In genomic region chr22:31852691-31853370, GRCh38 we compare ENCODE assay signal across 29 cellular contexts.
DNase-seq lines count a peak whose midpoint lies in the region; ATAC-seq and TF ChIP-seq lines count a peak whose summit lies in the region.
"Had no signal": no experiment of that assay in that cellular context is flagged by ENCODE, and none has a peak within 500 bp of the region (broad histone marks: within the 10 kb centered on the region; RNA-seq: fewer than 3 reads in every experiment).

No MANE protein-coding gene starts in this region.

- peaks cover 15% of the 10 kb centered on the region for H3K36me3 Mint-ChIP-seq in glutamatergic neuron (ENCODE audit: unreplicated experiment)
- peaks cover 30% of the 10 kb centered on the region for H3K36me3 Mint-ChIP-seq in activated CD8-positive, alpha-beta T cell treated with anti-CD3 and anti-CD28 coated beads, Interleukin-2, amount 10 ng/mL, durations not matched to agents 7 days and 5 days (ENCODE audit: low read depth)
- peaks cover 20% of the 10 kb centered on the region for H3K36me3 Mint-ChIP-seq in activated T-helper 2 cell treated with anti-CD3 and anti-CD28 coated beads, Interferon-gamma antibody, Interleukin-2, Interleukin-4, amounts not matched to agents 10 μg/mL and 5 μg/mL and 100 μg/mL, durations not matched to agents 14 hours and 24 hours and 36 hours (ENCODE audit: low read depth)

- no peak for TF ChIP-seq CTCF in glutamatergic neuron (IDR thresholded peaks at IDR 0.05; ENCODE audit: partially characterized antibody, unreplicated experiment)

- H3K4me1 Mint-ChIP-seq in glutamatergic neuron (ENCODE audit: low read depth, unreplicated experiment): peaks cover 21% of the 10 kb centered on the region
- no peaks in the 10 kb centered on the region for H3K4me1 Mint-ChIP-seq in activated CD8-positive, alpha-beta T cell treated with anti-CD3 and anti-CD28 coated beads, Interleukin-2, amount 10 ng/mL, durations not matched to agents 7 days and 5 days (ENCODE audit: low read depth)
- H3K4me1 Mint-ChIP-seq in activated T-helper 2 cell treated with anti-CD3 and anti-CD28 coated beads, Interferon-gamma antibody, Interleukin-2, Interleukin-4, amounts not matched to agents 10 μg/mL and 5 μg/mL and 100 μg/mL, durations not matched to agents 14 hours and 24 hours and 36 hours (ENCODE audit: low read depth): no peaks in the 10 kb centered on the region
- H3K4me1 Mint-ChIP-seq: activated CD4-positive, alpha-beta T cell treated with anti-CD3 and anti-CD28 coated beads, Interleukin-2, amount 10 ng/mL, durations not matched to agents 24 days and 14 days; nephron had no signal

- H3K27ac Mint-ChIP-seq in glutamatergic neuron (ENCODE audit: unreplicated experiment): peak overlapping the region; percentile 41
- no peak overlapping the region for H3K27ac Mint-ChIP-seq in activated CD8-positive, alpha-beta T cell treated with anti-CD3 and anti-CD28 coated beads, Interleukin-2, amount 10 ng/mL, durations not matched to agents 7 days and 5 days
- H3K27ac Mint-ChIP-seq in activated T-helper 2 cell treated with anti-CD3 and anti-CD28 coated beads, Interferon-gamma antibody, Interleukin-2, Interleukin-4, amounts not matched to agents 10 μg/mL and 5 μg/mL and 100 μg/mL, durations not matched to agents 14 hours and 24 hours and 36 hours: no peak overlapping the region
- H3K27ac Mint-ChIP-seq: activated CD4-positive, alpha-beta T cell treated with anti-CD3 and anti-CD28 coated beads, Interleukin-2, amount 10 ng/mL, durations not matched to agents 24 days and 14 days; activated naive CD4-positive, alpha-beta T cell treated with anti-CD3 and anti-CD28 coated beads for 36 hours; CD8-positive, alpha-beta T cell; nephron had no signal

- H3K9me3 Mint-ChIP-seq in glutamatergic neuron (ENCODE audit: unreplicated experiment): no peaks in the 10 kb centered on the region
- H3K9me3 Mint-ChIP-seq in activated CD8-positive, alpha-beta T cell treated with anti-CD3 and anti-CD28 coated beads, Interleukin-2, amount 10 ng/mL, durations not matched to agents 7 days and 5 days (ENCODE audit: insufficient read depth): no peaks in the 10 kb centered on the region
- H3K9me3 Mint-ChIP-seq in activated T-helper 2 cell treated with anti-CD3 and anti-CD28 coated beads, Interferon-gamma antibody, Interleukin-2, Interleukin-4, amounts not matched to agents 10 μg/mL and 5 μg/mL and 100 μg/mL, durations not matched to agents 14 hours and 24 hours and 36 hours: no peaks in the 10 kb centered on the region
- H3K9me3 Mint-ChIP-seq: activated CD4-positive, alpha-beta T cell treated with anti-CD3 and anti-CD28 coated beads, Interleukin-2, amount 10 ng/mL, durations not matched to agents 24 days and 14 days; activated naive CD4-positive, alpha-beta T cell treated with anti-CD3 and anti-CD28 coated beads for 36 hours; activated T-cell treated with anti-CD3 and anti-CD28 coated beads, Interleukin-2, amount 50 U/mL, for 4 hours; CD8-positive, alpha-beta T cell; nephron had no signal

- peak overlapping the region; percentile 0 for H3K27ac ChIP-seq in temporal lobe (ENCODE audit: low read depth, low read length)
- H3K27ac ChIP-seq: 22Rv1, cardiac muscle cell, foreskin keratinocyte, lower lobe of right lung, testis, WERI-Rb-1 had no signal

- POLR2A ChIA-PET in activated CD8-positive, alpha-beta T cell treated with anti-CD3 and anti-CD28 coated beads, Interleukin-2, amount 10 ng/mL, durations not matched to agents 7 days and 5 days (lab: Charles Lee): no interaction called here

- H3K4me3 Mint-ChIP-seq in glutamatergic neuron (ENCODE audit: unreplicated experiment): no peak overlapping the region
- no peak overlapping the region for H3K4me3 Mint-ChIP-seq in activated CD8-positive, alpha-beta T cell treated with anti-CD3 and anti-CD28 coated beads, Interleukin-2, amount 10 ng/mL, durations not matched to agents 7 days and 5 days
- H3K4me3 Mint-ChIP-seq in activated T-helper 2 cell treated with anti-CD3 and anti-CD28 coated beads, Interferon-gamma antibody, Interleukin-2, Interleukin-4, amounts not matched to agents 10 μg/mL and 5 μg/mL and 100 μg/mL, durations not matched to agents 14 hours and 24 hours and 36 hours (ENCODE audit: low read depth): no peak overlapping the region
- H3K4me3 Mint-ChIP-seq: activated CD4-positive, alpha-beta T cell treated with anti-CD3 and anti-CD28 coated beads, Interleukin-2, amount 10 ng/mL, durations not matched to agents 24 days and 14 days; activated naive CD4-positive, alpha-beta T cell treated with anti-CD3 and anti-CD28 coated beads for 36 hours; activated T-cell treated with anti-CD3 and anti-CD28 coated beads, Interleukin-2, amount 50 U/mL, for 4 hours; CD8-positive, alpha-beta T cell; nephron had no signal

- CTCF ChIA-PET in activated CD8-positive, alpha-beta T cell treated with anti-CD3 and anti-CD28 coated beads, Interleukin-2, amount 10 ng/mL, durations not matched to agents 7 days and 5 days (lab: Charles Lee): no interaction called here

- peaks cover 5% of the 10 kb centered on the region for H3K27me3 Mint-ChIP-seq in glutamatergic neuron (ENCODE audit: unreplicated experiment)
- H3K27me3 Mint-ChIP-seq in activated CD8-positive, alpha-beta T cell treated with anti-CD3 and anti-CD28 coated beads, Interleukin-2, amount 10 ng/mL, durations not matched to agents 7 days and 5 days (ENCODE audit: low read depth): no peaks in the 10 kb centered on the region
- no peaks in the 10 kb centered on the region for H3K27me3 Mint-ChIP-seq in activated T-helper 2 cell treated with anti-CD3 and anti-CD28 coated beads, Interferon-gamma antibody, Interleukin-2, Interleukin-4, amounts not matched to agents 10 μg/mL and 5 μg/mL and 100 μg/mL, durations not matched to agents 14 hours and 24 hours and 36 hours (ENCODE audit: low read depth)
- H3K27me3 Mint-ChIP-seq: activated CD4-positive, alpha-beta T cell treated with anti-CD3 and anti-CD28 coated beads, Interleukin-2, amount 10 ng/mL, durations not matched to agents 24 days and 14 days had no signal

- peak; percentile 22 for DNase-seq in DMS 273 (lab: John Stamatoyannopoulos, UW; ENCODE audit: unreplicated experiment)
- no peak for DNase-seq in DMS 273 treated with DMSO at 0.1 percent for 48 hours (lab: John Stamatoyannopoulos, UW)
- peak; percentile 80 for DNase-seq in cerebellar cortex (ENCODE audit: low spot score)
- DNase-seq in glutamatergic neuron: no peak
- DNase-seq in activated gamma-delta T cell (lab: John Stamatoyannopoulos, UW): no peak
- no peak for DNase-seq in activated CD8-positive, alpha-beta T cell treated with anti-CD3 and anti-CD28 coated beads, Interleukin-2, amount 10 ng/mL, durations not matched to agents 7 days and 5 days
- DNase-seq in activated T-helper 2 cell treated with anti-CD3 and anti-CD28 coated beads, Interferon-gamma antibody, Interleukin-2, Interleukin-4, amounts not matched to agents 10 μg/mL and 5 μg/mL and 100 μg/mL, durations not matched to agents 14 hours and 24 hours and 36 hours (ENCODE audit: low spot score): no peak
- DNase-seq: activated CD4-positive, alpha-beta T cell treated with anti-CD3 and anti-CD28 coated beads, Interleukin-2, amount 10 ng/mL, durations not matched to agents 24 days and 14 days; activated naive CD4-positive, alpha-beta T cell treated with anti-CD3 and anti-CD28 coated beads for 36 hours; activated T-cell treated with anti-CD3 and anti-CD28 coated beads, Interleukin-2, amount 50 U/mL, for 4 hours; CD8-positive, alpha-beta T cell; DMS153; foreskin keratinocyte; kidney glomerular epithelial cell; lower lobe of right lung; NCI-H1694 treated with DMSO at 0.1 percent for 48 hours; NCI-H69; SHP77 treated with DMSO at 0.1 percent for 48 hours; stimulated activated naive CD4-positive, alpha-beta T cell treated with Interleukin-2 at 50 U/mL for 16 hours; SW 1271; T-helper 9 cell; testis; WERI-Rb-1 had no signal

- intact Hi-C loops in activated T-helper 2 cell treated with anti-CD3 and anti-CD28 coated beads, Interferon-gamma antibody, Interleukin-2, Interleukin-4, amounts not matched to agents 10 μg/mL and 5 μg/mL and 100 μg/mL, durations not matched to agents 14 hours and 24 hours and 36 hours (cut with micrococcal nuclease): no loop called here

- ATAC-seq in activated CD8-positive, alpha-beta T cell treated with anti-CD3 and anti-CD28 coated beads, Interleukin-2, amount 10 ng/mL, durations not matched to agents 7 days and 5 days: no peak
- ATAC-seq: activated T-cell treated with anti-CD3 and anti-CD28 coated beads, Interleukin-2, amount 50 U/mL, for 4 hours; CD8-positive, alpha-beta T cell; foreskin keratinocyte; lower lobe of right lung; Panc1; sciatic nerve had no signal

Comparison
In these comparisons a context has a peak if more than half of its experiments do, and no peak if none do; other contexts are left out.
1. DNase-seq: peak in DMS 273 (single experiment) and cerebellar cortex (single experiment); none in DMS 273 treated with DMSO at 0.1 percent for 48 hours (single experiment), glutamatergic neuron (single experiment), activated gamma-delta T cell (single experiment), activated CD8-positive, alpha-beta T cell treated with anti-CD3 and anti-CD28 coated beads, Interleukin-2, amount 10 ng/mL, durations not matched to agents 7 days and 5 days (single experiment) and activated T-helper 2 cell treated with anti-CD3 and anti-CD28 coated beads, Interferon-gamma antibody, Interleukin-2, Interleukin-4, amounts not matched to agents 10 μg/mL and 5 μg/mL and 100 μg/mL, durations not matched to agents 14 hours and 24 hours and 36 hours (single experiment).